Comparison of ENCODE assay signal across 8 cellular contexts in genomic region chr12:56469007-56469930, GRCh38. TPM values are rescaled to one million over a fixed set of nuclear protein-coding genes. Genes with fewer than 3 reads are reported as not detected.
DNase-seq lines count a peak whose midpoint lies in the region; ATAC-seq and TF ChIP-seq lines count a peak whose summit lies in the region.

No MANE protein-coding gene starts in this region.

- H3K4me3 ChIP-seq in body of pancreas = peak overlapping the region; percentile 60 to 61
- H3K4me3 ChIP-seq in left lung = peak overlapping the region; percentile 55 to 72
- H3K4me3 ChIP-seq in suprapubic skin = peak overlapping the region; percentile 74

- H3K9me3 ChIP-seq in body of pancreas (no peaks in the 10 kb centered on the region), left lung (no peaks in the 10 kb centered on the region), suprapubic skin (no peaks in the 10 kb centered on the region)

- TF ChIP-seq EP300 in suprapubic skin (IDR thresholded peaks at IDR 0.05) = no peak

- TF ChIP-seq CTCF in body of pancreas (IDR thresholded peaks at IDR 0.05) = no peak
- no peak for TF ChIP-seq CTCF in left lung (IDR thresholded peaks at IDR 0.05)
- no peak for TF ChIP-seq CTCF in suprapubic skin (IDR thresholded peaks at IDR 0.05)

- DNase-seq in GM03348 (ENCODE audit: low spot score) = peak; percentile 25
- peak; percentile 34 for DNase-seq in MV-4-11 (lab: John Stamatoyannopoulos, UW)
- peak; percentile 44 to 60 (median 54) for DNase-seq in body of pancreas
- DNase-seq in left lung = peak in 1 of 2 donors; percentile 36
- DNase-seq in suprapubic skin (ENCODE audit: low spot score in 2 of 2) = peak in 1 of 2 donors; percentile 67
- DNase-seq in effector CD8-positive, alpha-beta T cell (lab: John Stamatoyannopoulos, UW) = no peak
- no peak for DNase-seq in effector CD4-positive, alpha-beta T cell

- no peaks in the 10 kb centered on the region for H3K27me3 ChIP-seq in body of pancreas
- H3K27me3 ChIP-seq in left lung = no peaks in the 10 kb centered on the region
- H3K27me3 ChIP-seq in suprapubic skin = no peaks in the 10 kb centered on the region

- H3K36me3 ChIP-seq in body of pancreas (replicated peaks in 1 of 2; ENCODE audit: insufficient read depth in 1 of 2, low read depth in 2 of 2) (no peaks in the 10 kb centered on the region), left lung (peaks cover 0 to 6% of the 10 kb centered on the region in 2 donors), suprapubic skin (peaks cover 6% of the 10 kb centered on the region)

- no peak for TF ChIP-seq POLR2A in body of pancreas (IDR thresholded peaks at IDR 0.05)
- no peak for TF ChIP-seq POLR2A in suprapubic skin (IDR thresholded peaks at IDR 0.05)

- intact Hi-C loops in body of pancreas (cut with DNase I) = no loop called here
- intact Hi-C loops in left lung (cut with DNase I) = no loop called here

- H3K27ac ChIP-seq in body of pancreas (peak overlapping the region; percentile 68 to 91 (median 88)), left lung (peak overlapping the region; percentile 92 to 93), suprapubic skin (peak overlapping the region; percentile 88)

- WGBS in body of pancreas, 2 donors = 31 to 40% methylated on average over 18 to 19 of the region's 19 CpGs
- WGBS in suprapubic skin = 40% methylated on average over 19 of the region's 19 CpGs

- H3K4me1 ChIP-seq in body of pancreas (peaks cover 33% of the 10 kb centered on the region), left lung (peaks cover 11 to 30% of the 10 kb centered on the region in 2 donors), suprapubic skin (peaks cover 21% of the 10 kb centered on the region)

- peak; percentile 19 for ATAC-seq in body of pancreas
- ATAC-seq in left lung = peak; percentile 19
- ATAC-seq in HG03460 (IDR thresholded peaks at IDR 0.05; ENCODE audit: unreplicated experiment) = no peak

RNA-seq across cellular contexts. Expression of gene SPRYD4, which starts 0.9 kb away (rescaled TPM):
- total RNA-seq in body of pancreas (1 to 10 TPM; 1.6 to 2.1 TPM), left lung (1 to 10 TPM; 2.5 to 3.3 TPM), suprapubic skin (1 to 10 TPM; 2.8 to 4.8 (median 2.9) TPM)

RNA-seq across cellular contexts. Expression of gene MIP, which starts 14.8 kb away (rescaled TPM):
- total RNA-seq in body of pancreas (not detected), left lung (not detected), suprapubic skin (not detected)

RNA-seq across cellular contexts. Expression of gene GLS2, which starts 18.7 kb away (rescaled TPM):
- total RNA-seq in body of pancreas = 10 to 100 TPM; 44.4 to 45.5 TPM
- 1 to 10 TPM; 3.0 to 5.9 TPM for total RNA-seq in left lung
- total RNA-seq in suprapubic skin = 10 to 100 TPM in 2 of 4 donors, 1 to 10 TPM in 2; 7.9 to 23.9 (median 10.5) TPM

RNA-seq across cellular contexts. Expression of gene TIMELESS, which starts 20.0 kb away (rescaled TPM):
- 1 to 10 TPM; 4.7 to 6.9 TPM for total RNA-seq in body of pancreas
- total RNA-seq in left lung = 10 to 100 TPM; 15.0 to 22.1 TPM
- 1 to 10 TPM; 5.4 to 7.1 (median 6.2) TPM for total RNA-seq in suprapubic skin

RNA-seq across cellular contexts. Expression of gene RBMS2, which starts 52.4 kb away (rescaled TPM):
- total RNA-seq in body of pancreas = 10 to 100 TPM in 1 of 2 donors, 1 to 10 TPM in 1; 9.6 to 18.9 TPM
- total RNA-seq in left lung = 100 to 1,000 TPM in 1 of 2 donors, 10 to 100 TPM in 1; 81.2 to 113 TPM
- 10 to 100 TPM; 14.5 to 88.0 (median 29.1) TPM for total RNA-seq in suprapubic skin

Comparison
In these comparisons a context has a peak if more than half of its experiments do, and no peak if none do; other contexts are left out.
1. DNase-seq: peak in GM03348 (single experiment), MV-4-11 (single experiment) and body of pancreas (4 of 4); none in effector CD8-positive, alpha-beta T cell (single experiment) and effector CD4-positive, alpha-beta T cell (single experiment).
2. Peak in every context shown above with its lines, with median percentiles within 50 percentile points of each other: H3K27ac ChIP-seq and H3K4me3 ChIP-seq.